Comparison of ENCODE assay signal across 31 cellular contexts in the genomic region with DNA sequence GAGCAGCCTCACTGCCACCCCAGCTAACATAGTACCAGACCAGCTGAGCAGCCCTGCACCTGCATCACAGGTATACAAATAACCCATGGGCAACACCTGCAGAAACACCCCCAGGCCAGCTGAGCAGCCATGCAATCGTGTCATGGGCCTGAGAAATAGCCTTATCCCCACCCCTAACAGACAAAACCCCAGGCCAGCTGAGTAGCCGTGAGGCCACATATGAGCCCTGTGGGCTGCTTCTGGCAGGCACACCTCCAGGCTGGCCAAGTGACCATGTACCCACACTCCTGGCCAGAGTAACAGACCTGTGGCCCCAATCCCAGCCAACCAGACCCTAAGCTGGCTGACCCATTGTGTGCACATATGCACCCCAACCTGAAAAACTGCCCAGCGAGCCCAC.
"Had no signal": no experiment of that assay in that cellular context is flagged by ENCODE, and none has a peak within 500 bp of the region (broad histone marks: within the 10 kb centered on the region; RNA-seq: fewer than 3 reads in every experiment).

No MANE protein-coding gene starts in this region.

- H3K4me3 ChIP-seq: adrenal gland, body of pancreas, breast epithelium had no signal

- H3K36me3 ChIP-seq: breast epithelium had no signal

- FAIRE-seq: astrocyte, TTC549 had no signal

- H3K27ac ChIP-seq: adrenal gland, body of pancreas, brain microvascular endothelial cell, breast epithelium, VCaP had no signal

- H3K27me3 ChIP-seq: adrenal gland, body of pancreas, brain microvascular endothelial cell, breast epithelium had no signal

- H3K4me1 ChIP-seq: adrenal gland, body of pancreas, breast epithelium had no signal

- DNase-seq: activated B cell treated with CpG ODN at 0.5 μM for 24 hours; activated CD4-positive, alpha-beta memory T cell treated with anti-CD3 and anti-CD28 coated beads for 36 hours; activated CD4-positive, alpha-beta T cell treated with anti-CD3 and anti-CD28 coated beads for 4 hours; activated CD4-positive, alpha-beta T cell treated with anti-CD3 and anti-CD28 coated beads, Interleukin-2, amount 10 ng/mL, durations not matched to agents 24 days and 14 days; activated CD4-positive, alpha-beta T cell treated with anti-CD3 and anti-CD28 coated beads, Interleukin-2, amount 50 U/mL, for 1 hour; activated CD4-positive, alpha-beta T cell treated with anti-CD3 and anti-CD28 coated beads, Interleukin-2, amount 50 U/mL, for 4 hours; activated CD4-positive, CD25-positive, alpha-beta regulatory T cell treated with anti-CD3 and anti-CD28 coated beads, Interleukin-2, amount 50 U/mL, for 72 hours; activated CD8-positive, alpha-beta memory T cell treated with anti-CD3 and anti-CD28 coated beads, Interleukin-2, amount 50 U/mL, for 4 hours; activated CD8-positive, alpha-beta T cell treated with anti-CD3 and anti-CD28 coated beads for 36 hours; activated effector memory CD4-positive, alpha-beta T cell treated with anti-CD3 and anti-CD28 coated beads, Interleukin-2, amount 50 U/mL, for 16 hours; activated gamma-delta T cell treated with Interleukin-2 at 50 U/mL for 16 hours; activated naive CD4-positive, alpha-beta T cell; activated naive CD4-positive, alpha-beta T cell treated with anti-CD3 and anti-CD28 coated beads for 36 hours; activated naive CD4-positive, alpha-beta T cell treated with anti-CD3 and anti-CD28 coated beads, Interleukin-2, amount 50 U/mL, for 16 hours; activated naive CD8-positive, alpha-beta T cell treated with anti-CD3 and anti-CD28 coated beads for 36 hours; activated T-cell treated with anti-CD3 and anti-CD28 coated beads for 4 hours; activated T-cell treated with anti-CD3 and anti-CD28 coated beads, Interleukin-2, amount 50 U/mL, for 1 hour; activated T-cell treated with anti-CD3 and anti-CD28 coated beads, Interleukin-2, amount 50 U/mL, for 4 hours; activated T-cell treated with anti-CD3 and anti-CD28 coated beads, Interleukin-2, amount 50 U/mL, for 72 hours; adrenal gland; amniotic stem cell; body of pancreas; brain microvascular endothelial cell; central memory CD4-positive, alpha-beta T cell; T-helper 1 cell; T-helper 2 cell; T-helper 9 cell had no signal
